Comparison of ENCODE assay signal across 11 cellular contexts in the genomic region with DNA sequence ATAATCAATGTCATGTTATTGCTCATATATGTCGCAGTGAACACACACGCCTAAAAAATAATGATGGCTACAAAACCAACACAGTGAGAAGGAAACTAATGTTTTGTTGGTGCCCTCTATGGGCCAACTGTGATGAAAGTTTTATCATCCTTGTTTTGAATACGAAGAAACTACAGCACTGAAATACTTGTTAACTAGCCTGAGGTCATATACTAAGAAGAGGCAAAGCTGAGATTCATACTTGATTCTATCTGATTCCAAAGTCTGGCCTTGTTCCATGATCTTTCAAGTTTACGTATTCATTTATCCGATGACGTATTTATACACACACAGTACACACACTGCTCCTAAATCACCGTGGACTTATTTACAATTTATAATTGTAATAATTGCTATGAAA. TPM values are rescaled to one million over a fixed set of nuclear protein-coding genes. Genes with fewer than 3 reads are reported as not detected.
A peak's percentile ranks its signal among the peaks of the same experiment; 100 is the strongest.
DNase-seq lines count a peak whose midpoint lies in the region; ATAC-seq, FAIRE-seq and TF ChIP-seq lines count a peak whose summit lies in the region.
"Had no signal": no experiment of that assay in that cellular context is flagged by ENCODE, and none has a peak within 500 bp of the region (broad histone marks: within the 10 kb centered on the region; RNA-seq: fewer than 3 reads in every experiment).

No MANE protein-coding gene starts in this region.

- H3K23ac ChIP-seq in IMR-90 (ENCODE audit: low read depth, low read length), result no peak overlapping the region

- no peaks in the 10 kb centered on the region for H3K36me3 Mint-ChIP-seq in astrocyte (ENCODE audit: low read depth, unreplicated experiment)

- peaks cover 3% of the 10 kb centered on the region for H3K9me3 Mint-ChIP-seq in astrocyte (ENCODE audit: unreplicated experiment)

- peak; percentile 45 for TF ChIP-seq RAD21 in IMR-90 (IDR thresholded peaks at IDR 0.05; ENCODE audit: low read length)

- H3K9me3 ChIP-seq in IMR-90 (ENCODE audit: control insufficient read depth, insufficient read depth, low read length) (no peaks in the 10 kb centered on the region), astrocyte (ENCODE audit: insufficient read depth, low read depth, low read length) (no peaks in the 10 kb centered on the region)
- H3K9me3 ChIP-seq: mucosa of descending colon had no signal

- no CpG with 5 or more reads among the region's 7 CpGs for WGBS in IMR-90 (ENCODE audit: extremely low coverage in 2 of 2, insufficient read length in 1 of 2), 2 experiments

- dilution Hi-C loops in IMR-90 (cut with HindIII; ENCODE audit: low sequenced_read_pairs, unreplicated experiment), result no loop called here

- H3K27ac Mint-ChIP-seq in astrocyte (ENCODE audit: unreplicated experiment), result no peak overlapping the region

- H3K4me2 ChIP-seq in IMR-90 (ENCODE audit: low read depth, low read length) (no peak overlapping the region), astrocyte (ENCODE audit: low read length) (no peak overlapping the region)

- H3K4me3 Mint-ChIP-seq in astrocyte (ENCODE audit: unreplicated experiment), result no peak overlapping the region

- no peak overlapping the region for H3K18ac ChIP-seq in IMR-90 (ENCODE audit: low read depth, low read length)

- H3K27me3 Mint-ChIP-seq in astrocyte (ENCODE audit: low read depth, unreplicated experiment), result peaks cover 7% of the 10 kb centered on the region

- H3K27ac ChIP-seq in IMR-90 (ENCODE audit: insufficient read depth, low read length) (no peak overlapping the region), astrocyte (ENCODE audit: low read depth, low read length) (no peak overlapping the region)

- TF ChIP-seq POLR2A in IMR-90 (IDR thresholded peaks at IDR 0.05; ENCODE audit: low read depth, low read length), result no peak

- CTCF ChIA-PET in IMR-90 (lab: Yijun Ruan, JAX), result no interaction called here

- H3K56ac ChIP-seq in IMR-90 (ENCODE audit: extremely low read depth, insufficient read depth, low read length), result no peak overlapping the region

- no peak overlapping the region for H4K8ac ChIP-seq in IMR-90 (ENCODE audit: low read depth in 2 of 2, low read length in 2 of 2)

- H3K4me1 Mint-ChIP-seq in astrocyte (ENCODE audit: low read depth, unreplicated experiment), result no peaks in the 10 kb centered on the region

- H3K36me3 ChIP-seq in IMR-90 (ENCODE audit: control insufficient read depth, insufficient read depth, low read length) (no peaks in the 10 kb centered on the region), astrocyte (ENCODE audit: insufficient read depth, low read length) (no peaks in the 10 kb centered on the region)

- ATAC-seq in IMR-90 (ENCODE audit: low read depth), result peak; percentile 74

- H4K5ac ChIP-seq in IMR-90 (ENCODE audit: low read depth, low read length), result no peak overlapping the region

- no peak overlapping the region for H3K9ac ChIP-seq in IMR-90 (ENCODE audit: low read depth, low read length)
- H3K9ac ChIP-seq in astrocyte (ENCODE audit: low read length), result no peak overlapping the region

- no peak overlapping the region for H3K4ac ChIP-seq in IMR-90 (ENCODE audit: low read depth, low read length)

- no peak overlapping the region for H4K91ac ChIP-seq in IMR-90 (ENCODE audit: insufficient read depth, low read depth, low read length)

- H3K79me2 ChIP-seq in astrocyte (ENCODE audit: insufficient read depth, low read length), result no peaks in the 10 kb centered on the region

- H2BK120ac ChIP-seq in IMR-90 (ENCODE audit: low read depth, low read length), result no peak overlapping the region

- H3K4me3 ChIP-seq in IMR-90 (ENCODE audit: insufficient read depth, low read depth, low read length) (no peak overlapping the region), astrocyte (ENCODE audit: insufficient read depth, low read depth, low read length) (no peak overlapping the region)
- H3K4me3 ChIP-seq: mucosa of descending colon had no signal

- no peaks in the 10 kb centered on the region for H3K79me1 ChIP-seq in IMR-90 (ENCODE audit: low read depth in 1 of 2, low read length in 2 of 2)

- intact Hi-C loops in IMR-90 (cut with micrococcal nuclease), result loop anchor here (1.0 kb wide), 1 partner anchor 509 kb away; no protein-coding TSS in a partner anchor

- no peak overlapping the region for H2AK9ac ChIP-seq in IMR-90 (replicated peaks; ENCODE audit: low read depth, low read length, poor library complexity)

- BruUV-seq in IMR-90 (replicated peaks; lab: Mats Ljungman, UMichigan), result no TSS peak

- peaks cover 8% of the 10 kb centered on the region; the same call in 1 of the 2 replicates for H3K27me3 ChIP-seq in IMR-90 (ENCODE audit: control insufficient read depth, insufficient read depth, low read length)
- H3K27me3 ChIP-seq in astrocyte (ENCODE audit: insufficient read depth, low read length), result peaks cover 6% of the 10 kb centered on the region

- TF ChIP-seq CTCF in IMR-90 (conservative IDR thresholded peaks at IDR 0.05; ENCODE audit: low read depth, low read length) (peak; percentile 52), astrocyte (IDR thresholded peaks at IDR 0.05; ENCODE audit: insufficient read depth, low read depth, low read length) (peak; percentile 51)

- no peak for FAIRE-seq in astrocyte (lab: Jason Lieb, UNC)

- no peaks in the 10 kb centered on the region for H3K9me1 ChIP-seq in IMR-90 (ENCODE audit: insufficient read depth, low read length)

- no peak overlapping the region for H2AFZ ChIP-seq in IMR-90 (replicated peaks; ENCODE audit: low read length, poor library complexity)
- H2AFZ ChIP-seq in astrocyte (ENCODE audit: low read depth, low read length), result no peak overlapping the region

- no peak overlapping the region for H2AK5ac ChIP-seq in IMR-90 (ENCODE audit: low read depth, low read length)

- no peak overlapping the region for H3K14ac ChIP-seq in IMR-90 (replicated peaks; ENCODE audit: low read depth, low read length)

- H3K4me1 ChIP-seq in IMR-90 (ENCODE audit: control insufficient read depth, insufficient read depth, low read length) (no peaks in the 10 kb centered on the region), astrocyte (ENCODE audit: insufficient read depth, low read length) (no peaks in the 10 kb centered on the region)

- in situ Hi-C loops in IMR-90 (cut with MboI; ENCODE audit: low sequenced_read_pairs), result no loop called here

- no peak overlapping the region for H2BK20ac ChIP-seq in IMR-90 (ENCODE audit: low read depth, low read length)

- no peak overlapping the region for H2BK5ac ChIP-seq in IMR-90 (ENCODE audit: low read depth, low read length, poor library complexity, severe bottlenecking)

- POLR2A ChIA-PET in IMR-90 (lab: Charles Lee; ENCODE audit: unreplicated experiment), result no interaction called here

- H4K20me1 ChIP-seq in IMR-90 (ENCODE audit: insufficient read depth, low read length), result no peaks in the 10 kb centered on the region
- H4K20me1 ChIP-seq in astrocyte (ENCODE audit: insufficient read depth, low read length), result no peaks in the 10 kb centered on the region

- DNase-seq in DMS53 treated with DMSO at 0.1 percent for 48 hours (lab: John Stamatoyannopoulos, UW; ENCODE audit: unreplicated experiment) (peak; percentile 30), IMR-90 (peak; percentile 33), astrocyte (ENCODE audit: low read depth) (no peak), midbrain (lab: John Stamatoyannopoulos, UW) (peak; percentile 34), middle frontal gyrus (ENCODE audit: extremely low spot score, low spot score) (no peak), HK-2 (ENCODE audit: unreplicated experiment) (no peak), C1 segment of cervical spinal cord (lab: John Stamatoyannopoulos, UW) (no peak)
- DNase-seq in stimulated activated CD4-positive, alpha-beta T cell treated with anti-CD3 and anti-CD28 coated beads, Interleukin-4, amount 100 ng/mL, for 4 hours, result no peak
- DNase-seq: NCI-H510A; stimulated activated naive CD4-positive, alpha-beta T cell had no signal

- H2BK15ac ChIP-seq in IMR-90 (ENCODE audit: low read depth, low read length), result no peak overlapping the region

TF ChIP-seq in IMR-90, 13 proteins besides CTCF, POLR2A, EP300 and RAD21:
- peak; percentile 26; the same call in 1 of the 2 replicates for TF ChIP-seq SMC3 (IDR thresholded peaks at IDR 0.05; ENCODE audit: low read depth, low read length)
- TF ChIP-seq BHLHE40 (IDR thresholded peaks at IDR 0.05; ENCODE audit: low read depth, low read length), result no peak

RNA-seq across cellular contexts. Expression of a gene that starts 16.1 kb away (rescaled TPM):
- total RNA-seq in IMR-90 (2012; rRNA removed) (0.18 and 0.28 TPM in 2 replicates), astrocyte (0.14 and 0.23 TPM in 2 replicates)
- 0.16 and 0.19 TPM in 2 replicates for polyA plus RNA-seq in IMR-90 (2012; rRNA removed)
- 0.04 and 0.12 TPM in 2 replicates for polyA plus RNA-seq in IMR-90 (2012; cell fraction: cytosol; rRNA removed)
- 0.17 and 0.20 TPM in 2 replicates for polyA plus RNA-seq in IMR-90 (2012; cell fraction: nucleus; rRNA removed; ENCODE audit: low replicate concordance)

RNA-seq across cellular contexts. Expression of a gene that starts 18.2 kb away (rescaled TPM):
- total RNA-seq in IMR-90 (2012; rRNA removed) (342 and 410 TPM in 2 replicates), astrocyte (84.1 and 89.4 TPM in 2 replicates)
- polyA plus RNA-seq in IMR-90 (2012; rRNA removed), result 105 and 131 TPM in 2 replicates
- 50.0 and 69.0 TPM in 2 replicates for polyA plus RNA-seq in IMR-90 (2012; cell fraction: cytosol; rRNA removed)
- polyA plus RNA-seq in IMR-90 (2012; cell fraction: nucleus; rRNA removed; ENCODE audit: low replicate concordance), result 45.0 and 91.6 TPM in 2 replicates

Comparison
In these comparisons a context has a peak if more than half of its experiments do, and no peak if none do; other contexts are left out.
1. DNase-seq: peak in DMS53 treated with DMSO at 0.1 percent for 48 hours (single experiment), IMR-90 (single experiment) and midbrain (single experiment); none in astrocyte (single experiment), stimulated activated CD4-positive, alpha-beta T cell treated with anti-CD3 and anti-CD28 coated beads, Interleukin-4, amount 100 ng/mL, for 4 hours (0 of 2), middle frontal gyrus (single experiment), HK-2 (single experiment) and C1 segment of cervical spinal cord (0 of 14).